Comparison of ENCODE assay signal across 17 cellular contexts in genomic region chr5:143336485-143336884, GRCh38.
DNase-seq lines count a peak whose midpoint lies in the region; ATAC-seq and TF ChIP-seq lines count a peak whose summit lies in the region.
"Had no signal": no experiment of that assay in that cellular context is flagged by ENCODE, and none has a peak within 500 bp of the region (broad histone marks: within the 10 kb centered on the region; RNA-seq: fewer than 3 reads in every experiment).

No MANE protein-coding gene starts in this region.

- H3K4me3 ChIP-seq in mammary epithelial cell (replicated peaks in 1 of 3; ENCODE audit: insufficient read depth in 1 of 3, low read depth in 2 of 3, low read length in 3 of 3) (no peak overlapping the region), heart left ventricle (no peak overlapping the region), muscle layer of duodenum (ENCODE audit: low read depth in 1 of 2, low read length in 2 of 2) (no peak overlapping the region)
- H3K4me3 ChIP-seq: BLaER1, GM12878, K562 had no signal

- intact Hi-C loops in MCF 10A (cut with micrococcal nuclease) (no loop called here), mammary epithelial cell (cut with micrococcal nuclease) (no loop called here), heart left ventricle (cut with DNase I) (no loop called here)

- peaks cover 28% of the 10 kb centered on the region for H3K4me1 Mint-ChIP-seq in MCF 10A (ENCODE audit: insufficient read depth, unreplicated experiment)

- H3K9ac ChIP-seq in mammary epithelial cell (ENCODE audit: insufficient read depth, low read length): no peak overlapping the region
- H3K9ac ChIP-seq: BLaER1 had no signal

- H3K9me3 ChIP-seq in mammary epithelial cell (replicated peaks; ENCODE audit: insufficient read depth, low read length): no peaks in the 10 kb centered on the region
- no peaks in the 10 kb centered on the region for H3K9me3 ChIP-seq in heart left ventricle
- H3K9me3 ChIP-seq in muscle layer of duodenum (ENCODE audit: control insufficient read depth in 1 of 2, low read length in 2 of 2): no peaks in the 10 kb centered on the region

- H4K20me1 ChIP-seq in mammary epithelial cell (ENCODE audit: insufficient read depth, low read length): no peaks in the 10 kb centered on the region

- peaks cover 10% of the 10 kb centered on the region for H3K36me3 ChIP-seq in mammary epithelial cell (ENCODE audit: insufficient read depth, low read length)
- H3K36me3 ChIP-seq in heart left ventricle: peaks cover 0 to 4% (median 0%) of the 10 kb centered on the region in 9 donors
- H3K36me3 ChIP-seq in muscle layer of duodenum (ENCODE audit: control insufficient read depth in 1 of 2, insufficient read depth in 2 of 2, low read length in 2 of 2): no peaks in the 10 kb centered on the region

- CTCF ChIA-PET in MCF 10A (lab: Yijun Ruan, JAX) (no interaction called here), mammary epithelial cell (lab: Charles Lee; ENCODE audit: low non-redundant PET) (no interaction called here)

- no peak overlapping the region for H3K4me2 ChIP-seq in mammary epithelial cell (ENCODE audit: insufficient read depth, low read depth, low read length)
- H3K4me2 ChIP-seq: BLaER1 had no signal

- WGBS in mammary epithelial cell (ENCODE audit: low coverage, missing lambda C conversion rate): 96% methylated on average over 6 of the region's 6 CpGs
- 52 to 64% (median 55%) methylated on average over 6 of the region's 6 CpGs for WGBS in heart left ventricle, 4 donors

- H3K27me3 ChIP-seq in mammary epithelial cell (ENCODE audit: insufficient read depth, low read length) (no peaks in the 10 kb centered on the region), heart left ventricle (no peaks in the 10 kb centered on the region), muscle layer of duodenum (ENCODE audit: low read depth, low read length) (no peaks in the 10 kb centered on the region)
- H3K27me3 ChIP-seq: BLaER1 had no signal

- DNase-seq in MCF 10A (ENCODE audit: unreplicated experiment) (no peak), mammary epithelial cell (no peak), heart left ventricle (peak in 3 of 5 donors; percentile 34 to 57 (median 43)), SHP77 (lab: John Stamatoyannopoulos, UW) (no peak), Kasumi-1 (lab: John Stamatoyannopoulos, UW) (no peak)
- no peak for DNase-seq in activated CD4-positive, alpha-beta T cell treated with anti-CD3 and anti-CD28 coated beads for 4 hours
- DNase-seq: DND-41, GOT3, NCI-H1436, NCI-H2029, NCI-H2171, NCI-H446, NCI-H69 had no signal

- peaks cover 79% of the 10 kb centered on the region for H3K79me2 ChIP-seq in mammary epithelial cell (ENCODE audit: insufficient read depth, low read length)

- H3K27ac ChIP-seq in mammary epithelial cell (ENCODE audit: insufficient read depth, low read depth, low read length) (no peak overlapping the region), heart left ventricle (peak overlapping the region; percentile 33 to 79 (median 65)), muscle layer of duodenum (ENCODE audit: low read length) (peak overlapping the region; percentile 9)
- H3K27ac ChIP-seq: BLaER1 had no signal

- H3K9me3 Mint-ChIP-seq in MCF 10A (ENCODE audit: unreplicated experiment): peaks cover 8% of the 10 kb centered on the region

- dilution Hi-C loops in mammary epithelial cell (cut with HindIII; ENCODE audit: low sequenced_read_pairs): no loop called here

- no peak for TF ChIP-seq POLR2A in heart left ventricle (IDR thresholded peaks at IDR 0.05)

- in situ Hi-C loops in mammary epithelial cell (cut with MboI; ENCODE audit: low sequenced_read_pairs in 2 of 2): no loop called here

- H3K4me1 ChIP-seq in mammary epithelial cell (ENCODE audit: insufficient read depth, low read length) (peaks cover 10% of the 10 kb centered on the region), heart left ventricle (peaks cover 4 to 64% (median 46%) of the 10 kb centered on the region in 12 donors), muscle layer of duodenum (ENCODE audit: control insufficient read depth in 1 of 2, insufficient read depth in 2 of 2, low read length in 2 of 2) (peaks cover 0 to 29% of the 10 kb centered on the region in 2 donors)
- H3K4me1 ChIP-seq: BLaER1 had no signal

- H2AFZ ChIP-seq in mammary epithelial cell (ENCODE audit: low read depth, low read length): no peak overlapping the region

- BruUV-seq in MCF 10A (replicated peaks; lab: Mats Ljungman, UMichigan) (no TSS peak), mammary epithelial cell (replicated peaks; lab: Mats Ljungman, UMichigan) (no TSS peak)

- no peaks in the 10 kb centered on the region for H3K27me3 Mint-ChIP-seq in MCF 10A (ENCODE audit: insufficient read depth, unreplicated experiment)

- H3K27ac Mint-ChIP-seq in MCF 10A (ENCODE audit: low read depth, unreplicated experiment): peak overlapping the region; percentile 16

- POLR2A ChIA-PET in MCF 10A (lab: Yijun Ruan, JAX): interaction anchor here (0.9 to 3.1 kb wide), 7 partner anchors 10 to 67 kb away, joined by 3 to 14 read pairs (median 4); partner anchors contain the start of gene NR3C1

- peak; percentile 42 to 83 (median 66) for ATAC-seq in heart left ventricle
- ATAC-seq: GM12878, K562 had no signal

- TF ChIP-seq CTCF in MCF 10A (IDR thresholded peaks at IDR 0.05; ENCODE audit: unreplicated experiment) (no peak), mammary epithelial cell (conservative IDR thresholded peaks at IDR 0.05 in 1 of 2, IDR thresholded peaks at IDR 0.05 in 1 of 2; ENCODE audit: extremely low read depth in 1 of 2, insufficient read depth in 1 of 2, low read depth in 1 of 2, low read length in 2 of 2) (no peak), heart left ventricle (IDR thresholded peaks at IDR 0.05) (no peak)

- peaks cover 40% of the 10 kb centered on the region for H3K36me3 Mint-ChIP-seq in MCF 10A (ENCODE audit: insufficient read depth, unreplicated experiment)

- H3K4me3 Mint-ChIP-seq in MCF 10A (ENCODE audit: unreplicated experiment): no peak overlapping the region

Comparison
In these comparisons a context has a peak if more than half of its experiments do, and no peak if none do; other contexts are left out.
1. DNase-seq: peak in heart left ventricle (3 of 5); none in MCF 10A (single experiment), mammary epithelial cell (single experiment), SHP77 (0 of 2), activated CD4-positive, alpha-beta T cell treated with anti-CD3 and anti-CD28 coated beads for 4 hours (0 of 2) and Kasumi-1 (0 of 2).